ENCODE assay signal across 15 cellular contexts in the genomic region with DNA sequence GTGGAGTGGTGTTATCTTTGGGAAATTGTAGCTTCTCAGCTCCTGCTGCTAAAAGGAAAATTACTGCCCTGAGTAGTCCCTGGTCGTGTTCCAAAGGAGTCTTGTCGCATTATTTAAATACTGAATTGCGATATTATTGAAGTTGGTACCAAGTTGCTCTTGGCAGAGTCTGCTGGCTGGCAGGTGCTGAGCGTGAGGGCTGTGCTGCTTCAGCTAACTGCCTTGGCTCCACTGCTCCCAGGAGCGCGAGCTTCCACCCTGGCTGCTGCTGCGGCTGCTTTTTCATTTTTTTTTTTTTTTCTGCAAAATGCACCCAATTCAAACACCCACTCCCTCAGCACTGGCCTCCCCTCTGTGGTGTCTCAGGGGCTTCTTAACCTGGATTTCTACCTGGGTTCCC.
"Had no signal": no experiment of that assay in that cellular context is flagged by ENCODE, and none has a peak within 500 bp of the region (broad histone marks: within the 10 kb centered on the region; RNA-seq: fewer than 3 reads in every experiment).

No MANE protein-coding gene starts in this region.

- H3K27ac ChIP-seq: esophagus squamous epithelium, ovary, suprapubic skin, thyroid gland, upper lobe of left lung, uterus had no signal

- H3K36me3 ChIP-seq: esophagus squamous epithelium, ovary, suprapubic skin, thyroid gland, upper lobe of left lung, uterus had no signal

- ATAC-seq: right cardiac atrium had no signal

- H3K9me3 ChIP-seq: esophagus squamous epithelium, ovary, suprapubic skin, thyroid gland, upper lobe of left lung, uterus had no signal

- H3K27me3 ChIP-seq: ovary, thyroid gland, upper lobe of left lung, uterus had no signal

- DNase-seq: dermis blood vessel endothelial cell; esophagus squamous epithelium; foreskin fibroblast; hippocampal formation; mesendoderm; naive B cell; ovary; right cardiac atrium; small intestine; stimulated activated CD4-positive, alpha-beta T cell treated with anti-CD3 and anti-CD28 coated beads, Interleukin-2, amount 100 ng/mL, for 48 hours; stimulated activated naive CD4-positive, alpha-beta T cell treated with Interleukin-2 at 50 U/mL for 16 hours; upper lobe of left lung; uterus had no signal

- H3K4me1 ChIP-seq: suprapubic skin, thyroid gland, upper lobe of left lung, uterus had no signal

- H3K4me3 ChIP-seq: esophagus squamous epithelium, ovary, suprapubic skin, thyroid gland, upper lobe of left lung, uterus had no signal
